In genomic region chr10:123157210-123157609, GRCh38 we compare ENCODE assay signal across 8 cellular contexts. TPM values are rescaled to one million over a fixed set of nuclear protein-coding genes. Genes with fewer than 3 reads are reported as not detected.
DNase-seq lines count a peak whose midpoint lies in the region; ATAC-seq and TF ChIP-seq lines count a peak whose summit lies in the region.
"Had no signal": no experiment of that assay in that cellular context is flagged by ENCODE, and none has a peak within 500 bp of the region (broad histone marks: within the 10 kb centered on the region; RNA-seq: fewer than 3 reads in every experiment).

No MANE protein-coding gene starts in this region.

- H3K36me3 ChIP-seq in DND-41 (ENCODE audit: insufficient read depth, low read length) (peaks cover 77% of the 10 kb centered on the region), IMR-90 (ENCODE audit: control insufficient read depth, insufficient read depth, low read length) (peaks cover 8% of the 10 kb centered on the region)

- peak overlapping the region in 1 of 2 experiments; percentile 90; a peak in 2 of 4 replicates for H3K4me3 ChIP-seq in DND-41 (ENCODE audit: low read depth in 1 of 2, low read length in 2 of 2)
- no peak overlapping the region for H3K4me3 ChIP-seq in IMR-90 (ENCODE audit: insufficient read depth, low read depth, low read length)

- H2AK9ac ChIP-seq in IMR-90 (replicated peaks; ENCODE audit: low read depth, low read length, poor library complexity): no peak overlapping the region

- H3K27me3 ChIP-seq in DND-41 (ENCODE audit: insufficient read depth, low read length, poor library complexity) (no peaks in the 10 kb centered on the region), IMR-90 (ENCODE audit: control insufficient read depth, insufficient read depth, low read length) (0 out of 2 replicates have a peak, but pooled peaks cover 2% of the 10 kb centered on the region)

- H3K18ac ChIP-seq in IMR-90 (ENCODE audit: low read depth, low read length): no peak overlapping the region

- dilution Hi-C loops in IMR-90 (cut with HindIII; ENCODE audit: low sequenced_read_pairs, unreplicated experiment): no loop called here

- no peak overlapping the region for H3K14ac ChIP-seq in IMR-90 (replicated peaks; ENCODE audit: low read depth, low read length)

- no peak overlapping the region for H2BK120ac ChIP-seq in IMR-90 (ENCODE audit: low read depth, low read length)

- POLR2A ChIA-PET in IMR-90 (lab: Charles Lee; ENCODE audit: unreplicated experiment): no interaction called here
- POLR2A ChIA-PET in activated CD8-positive, alpha-beta T cell treated with anti-CD3 and anti-CD28 coated beads for 36 hours (lab: Charles Lee): no interaction called here

- H2BK15ac ChIP-seq in IMR-90 (ENCODE audit: low read depth, low read length): no peak overlapping the region

- H3K56ac ChIP-seq in IMR-90 (ENCODE audit: extremely low read depth, insufficient read depth, low read length): no peak overlapping the region

- no peak overlapping the region; a peak in 1 of 4 replicates for H4K8ac ChIP-seq in IMR-90 (ENCODE audit: low read depth in 2 of 2, low read length in 2 of 2)

- H2BK5ac ChIP-seq in IMR-90 (ENCODE audit: low read depth, low read length, poor library complexity, severe bottlenecking): peak overlapping the region; percentile 13

- H3K23ac ChIP-seq in IMR-90 (ENCODE audit: low read depth, low read length): 0 out of 2 replicates have a peak overlapping the region, but pooled peaks have one; percentile 45

- intact Hi-C loops in IMR-90 (cut with micrococcal nuclease): loop anchor here (10.0 kb wide), 2 partner anchors 302 to 1258 kb away; partner anchors contain the start of gene OAT
- intact Hi-C loops in activated CD8-positive, alpha-beta T cell treated with anti-CD3 and anti-CD28 coated beads for 36 hours (cut with micrococcal nuclease): loop anchor here (10.0 kb wide), 1 partner anchor 782 kb away; the partner anchor contains the start of gene PLEKHA1

- no peak overlapping the region; the same call in 1 of the 2 replicates for H2BK20ac ChIP-seq in IMR-90 (ENCODE audit: low read depth, low read length)

- H4K91ac ChIP-seq in IMR-90 (ENCODE audit: insufficient read depth, low read depth, low read length): no peak overlapping the region

- H3K9me3 Mint-ChIP-seq in activated CD8-positive, alpha-beta T cell treated with anti-CD3 and anti-CD28 coated beads for 36 hours: peaks cover 1% of the 10 kb centered on the region

- ATAC-seq in DND-41 (ENCODE audit: insufficient read depth, low read depth) (no peak), IMR-90 (ENCODE audit: low read depth) (peak; percentile 9), GM18519 (IDR thresholded peaks at IDR 0.05; ENCODE audit: low FRiP score, unreplicated experiment) (no peak)
- ATAC-seq in activated CD8-positive, alpha-beta T cell treated with anti-CD3 and anti-CD28 coated beads for 36 hours: no peak

- H3K27me3 Mint-ChIP-seq in activated CD8-positive, alpha-beta T cell treated with anti-CD3 and anti-CD28 coated beads for 36 hours: no peaks in the 10 kb centered on the region

- H3K36me3 Mint-ChIP-seq in activated CD8-positive, alpha-beta T cell treated with anti-CD3 and anti-CD28 coated beads for 36 hours (ENCODE audit: low read depth): peaks cover 69% of the 10 kb centered on the region

- no CpG with 5 or more reads among the region's 3 CpGs for WGBS in IMR-90 (ENCODE audit: extremely low coverage in 2 of 2, insufficient read length in 1 of 2), 2 experiments

- H3K4me1 Mint-ChIP-seq in activated CD8-positive, alpha-beta T cell treated with anti-CD3 and anti-CD28 coated beads for 36 hours (ENCODE audit: low read depth): peaks cover 70% of the 10 kb centered on the region

- H3K4me3 Mint-ChIP-seq in activated CD8-positive, alpha-beta T cell treated with anti-CD3 and anti-CD28 coated beads for 36 hours: peak overlapping the region; percentile 93

- no peaks in the 10 kb centered on the region for H3K9me3 ChIP-seq in DND-41 (ENCODE audit: insufficient read depth, low read length, severe bottlenecking)
- H3K9me3 ChIP-seq in IMR-90 (ENCODE audit: control insufficient read depth, insufficient read depth, low read length): no peaks in the 10 kb centered on the region

- H3K9ac ChIP-seq in DND-41 (ENCODE audit: low read depth, low read length) (no peak overlapping the region; the same call in 1 of the 2 replicates), IMR-90 (ENCODE audit: low read depth, low read length) (no peak overlapping the region)

- no peak for TF ChIP-seq POLR2A in IMR-90 (IDR thresholded peaks at IDR 0.05; ENCODE audit: low read depth, low read length)

- peaks cover 81% of the 10 kb centered on the region for H3K79me2 ChIP-seq in DND-41 (ENCODE audit: insufficient read depth, low read length)

- no peaks in the 10 kb centered on the region for H3K9me1 ChIP-seq in IMR-90 (ENCODE audit: insufficient read depth, low read length)

- no peak overlapping the region for H2AFZ ChIP-seq in DND-41 (ENCODE audit: low read depth, low read length)
- no peak overlapping the region for H2AFZ ChIP-seq in IMR-90 (replicated peaks; ENCODE audit: low read length, poor library complexity)

- TF ChIP-seq CTCF in DND-41 (IDR thresholded peaks at IDR 0.05; ENCODE audit: borderline replicate concordance, extremely low read depth, low read length, poor library complexity, severe bottlenecking) (no peak), IMR-90 (conservative IDR thresholded peaks at IDR 0.05; ENCODE audit: low read depth, low read length) (no peak)
- no peak for TF ChIP-seq CTCF in activated CD8-positive, alpha-beta T cell treated with anti-CD3 and anti-CD28 coated beads for 36 hours (IDR thresholded peaks at IDR 0.05)

- in situ Hi-C loops in IMR-90 (cut with MboI; ENCODE audit: low sequenced_read_pairs): loop anchor here (25.0 kb wide), 2 partner anchors 295 to 1020 kb away; no protein-coding TSS in a partner anchor

- peaks cover 76% of the 10 kb centered on the region for H3K4me1 ChIP-seq in DND-41 (ENCODE audit: insufficient read depth, low read length)
- peaks cover 1% of the 10 kb centered on the region; the same call in 1 of the 2 replicates for H3K4me1 ChIP-seq in IMR-90 (ENCODE audit: control insufficient read depth, insufficient read depth, low read length)

- H3K27ac Mint-ChIP-seq in activated CD8-positive, alpha-beta T cell treated with anti-CD3 and anti-CD28 coated beads for 36 hours: peak overlapping the region; percentile 30

- H4K20me1 ChIP-seq in DND-41 (ENCODE audit: insufficient read depth, low read length) (peaks cover 49% of the 10 kb centered on the region), IMR-90 (ENCODE audit: insufficient read depth, low read length) (peaks cover 22% of the 10 kb centered on the region)

- H3K27ac ChIP-seq in DND-41 (ENCODE audit: low read length): no peak overlapping the region
- H3K27ac ChIP-seq in IMR-90 (ENCODE audit: insufficient read depth, low read length): no peak overlapping the region

- CTCF ChIA-PET in IMR-90 (lab: Yijun Ruan, JAX): interaction anchor here (0.7 kb wide), 1 partner anchor 117 kb away, joined by 3 read pairs; no protein-coding TSS in a partner anchor
- CTCF ChIA-PET in activated CD8-positive, alpha-beta T cell treated with anti-CD3 and anti-CD28 coated beads for 36 hours (lab: Charles Lee): no interaction called here

- no peak overlapping the region for H4K5ac ChIP-seq in IMR-90 (ENCODE audit: low read depth, low read length)

- H3K4me2 ChIP-seq in DND-41 (ENCODE audit: insufficient read depth, low read length) (peak overlapping the region; percentile 83), IMR-90 (ENCODE audit: low read depth, low read length) (peak overlapping the region; percentile 74; the same call in 1 of the 2 replicates)

- no peak for TF ChIP-seq RAD21 in IMR-90 (IDR thresholded peaks at IDR 0.05; ENCODE audit: low read length)

- peaks cover 11 to 31% of the 10 kb centered on the region in 2 experiments for H3K79me1 ChIP-seq in IMR-90 (ENCODE audit: low read depth in 1 of 2, low read length in 2 of 2)

- no TSS peak for BruUV-seq in IMR-90 (replicated peaks; lab: Mats Ljungman, UMichigan)

- DNase-seq in DND-41 (no peak), IMR-90 (peak; percentile 82), iris pigment epithelial cell (ENCODE audit: low read depth) (peak; percentile 86), RPMI8226 (no peak), LoVo (ENCODE audit: low spot score) (no peak)
- no peak for DNase-seq in activated CD8-positive, alpha-beta T cell treated with anti-CD3 and anti-CD28 coated beads for 36 hours
- DNase-seq: NCI-H1694 treated with DMSO at 0.1 percent for 48 hours had no signal

- H2AK5ac ChIP-seq in IMR-90 (ENCODE audit: low read depth, low read length): no peak overlapping the region

- H3K4ac ChIP-seq in IMR-90 (ENCODE audit: low read depth, low read length): no peak overlapping the region

TF ChIP-seq in IMR-90, 13 proteins besides CTCF, POLR2A, EP300 and RAD21:
- TF ChIP-seq MXI1 (IDR thresholded peaks at IDR 0.05; ENCODE audit: borderline replicate concordance, low read depth, low read length): no peak
- no peak for TF ChIP-seq CHD1 (IDR thresholded peaks at IDR 0.05; ENCODE audit: low read depth, low read length)
- TF ChIP-seq BHLHE40 (IDR thresholded peaks at IDR 0.05; ENCODE audit: low read depth, low read length): peak; percentile 80
- peak; percentile 96 for TF ChIP-seq CEBPB (IDR thresholded peaks at IDR 0.05; ENCODE audit: low read depth, low read length)
- peak; percentile 77 for TF ChIP-seq FOS (IDR thresholded peaks at IDR 0.05; ENCODE audit: low read depth, low read length)
- no peak for TF ChIP-seq MAZ (IDR thresholded peaks at IDR 0.05; ENCODE audit: borderline replicate concordance, low read depth, low read length)
- TF ChIP-seq MAFK (IDR thresholded peaks at IDR 0.05; ENCODE audit: low read depth, low read length): peak; percentile 9; the same call in 1 of the 2 replicates

RNA-seq across cellular contexts. Expression of gene BUB3, which starts 3.0 kb away (rescaled TPM):
- 346 and 384 TPM in 2 replicates for total RNA-seq in IMR-90 (2012; rRNA removed)
- 214 and 215 TPM in 2 replicates for polyA plus RNA-seq in IMR-90 (2012; rRNA removed)
- 202 and 203 TPM in 2 replicates for polyA plus RNA-seq in IMR-90 (2012; cell fraction: cytosol; rRNA removed)
- 205 and 239 TPM in 2 replicates for polyA plus RNA-seq in IMR-90 (2012; cell fraction: nucleus; rRNA removed; ENCODE audit: low replicate concordance)
- 100 to 1,000 TPM; 256 to 273 TPM for total RNA-seq in activated CD8-positive, alpha-beta T cell treated with anti-CD3 and anti-CD28 coated beads for 36 hours

RNA-seq across cellular contexts. Expression of gene HMX2, which starts 9.3 kb away (rescaled TPM):
- not detected in 2 replicates for total RNA-seq in IMR-90 (2012; rRNA removed)
- polyA plus RNA-seq in IMR-90 (2012; rRNA removed): not detected in 2 replicates
- not detected in 2 replicates for polyA plus RNA-seq in IMR-90 (2012; cell fraction: cytosol; rRNA removed)
- polyA plus RNA-seq in IMR-90 (2012; cell fraction: nucleus; rRNA removed; ENCODE audit: low replicate concordance): not detected in 2 replicates
- under 1 TPM; 0.43 to 0.90 TPM for total RNA-seq in activated CD8-positive, alpha-beta T cell treated with anti-CD3 and anti-CD28 coated beads for 36 hours

RNA-seq across cellular contexts. Expression of gene HMX3, which starts 21.4 kb away (rescaled TPM):
- total RNA-seq in IMR-90 (2012; rRNA removed): not detected in 2 replicates
- polyA plus RNA-seq in IMR-90 (2012; rRNA removed): not detected in 2 replicates
- polyA plus RNA-seq in IMR-90 (2012; cell fraction: cytosol; rRNA removed): not detected in 2 replicates
- polyA plus RNA-seq in IMR-90 (2012; cell fraction: nucleus; rRNA removed; ENCODE audit: low replicate concordance): not detected in 2 replicates
- total RNA-seq in activated CD8-positive, alpha-beta T cell treated with anti-CD3 and anti-CD28 coated beads for 36 hours: under 1 TPM; 0.45 to 0.69 TPM

Comparison
In these comparisons a context has a peak if more than half of its experiments do, and no peak if none do; other contexts are left out.
1. DNase-seq: peak in IMR-90 (single experiment) and iris pigment epithelial cell (single experiment); none in DND-41 (single experiment), activated CD8-positive, alpha-beta T cell treated with anti-CD3 and anti-CD28 coated beads for 36 hours (single experiment), RPMI8226 (single experiment) and LoVo (single experiment).